Comparison of ENCODE assay signal across 1 cellular context in genomic region chr19:40778865-40779284, GRCh38.
TF ChIP-seq lines count a peak whose summit lies in the region.

No MANE protein-coding gene starts in this region.

TF ChIP-seq in K562, 482 proteins besides CTCF, POLR2A, EP300 and RAD21:
- 0 out of 2 replicates have a peak, but pooled peaks have one; percentile 62 for TF ChIP-seq SMARCE1 (IDR thresholded peaks at IDR 0.05)
- TF ChIP-seq PHF20 (IDR thresholded peaks at IDR 0.05; ENCODE audit: partially characterized antibody) = no peak
- TF ChIP-seq LEF1 (IDR thresholded peaks at IDR 0.05) = 0 out of 2 replicates have a peak, but pooled peaks have one; percentile 19
- TF ChIP-seq SMARCA4 (IDR thresholded peaks at IDR 0.05) = 0 out of 2 replicates have a peak, but pooled peaks have one; percentile 40
- no peak for TF ChIP-seq FOXK2 (conservative IDR thresholded peaks at IDR 0.05 in 1 of 2, IDR thresholded peaks at IDR 0.05 in 1 of 2; ENCODE audit: low read depth in 2 of 2)
- no peak; the same call in 1 of the 2 replicates for TF ChIP-seq HLTF (IDR thresholded peaks at IDR 0.05)
- 0 out of 2 replicates have a peak, but pooled peaks have one; percentile 20 for TF ChIP-seq ZC3H8 (IDR thresholded peaks at IDR 0.05)
- peak in 1 of 2 experiments; percentile 55 for TF ChIP-seq AFF1 (IDR thresholded peaks at IDR 0.05; ENCODE audit: low read depth in 1 of 2, partially characterized antibody in 2 of 2)
- TF ChIP-seq HDAC6 (IDR thresholded peaks at IDR 0.05; ENCODE audit: low read depth, low read length) = no peak
- TF ChIP-seq DPF2 (IDR thresholded peaks at IDR 0.05) = 0 out of 2 replicates have a peak, but pooled peaks have one; percentile 14
- TF ChIP-seq FOSL1 (tag; conservative IDR thresholded peaks at IDR 0.05) = peak; percentile 62
- no peak for TF ChIP-seq PRPF4 (IDR thresholded peaks at IDR 0.05; ENCODE audit: insufficient read depth, low read depth, low read length, poor library complexity, severe bottlenecking)
- TF ChIP-seq ARHGAP35 (IDR thresholded peaks at IDR 0.05; ENCODE audit: partially characterized antibody) = peak; percentile 31
- TF ChIP-seq GABPA (tag; conservative IDR thresholded peaks at IDR 0.05; ENCODE audit: low read depth) = no peak
- no peak for TF ChIP-seq GABPB1 (CRISPR knock-in tag; IDR thresholded peaks at IDR 0.05)
- TF ChIP-seq ZNF408 (CRISPR knock-in tag; IDR thresholded peaks at IDR 0.05; ENCODE audit: low read depth) = no peak
- 0 out of 2 replicates have a peak, but pooled peaks have one; percentile 22 for TF ChIP-seq SMARCC2 (IDR thresholded peaks at IDR 0.05; ENCODE audit: low read depth)
- TF ChIP-seq ZNF277 (CRISPR knock-in tag; IDR thresholded peaks at IDR 0.05; ENCODE audit: borderline replicate concordance) = no peak
- no peak for TF ChIP-seq TFAM (CRISPR knock-in tag; conservative IDR thresholded peaks at IDR 0.05)
- no peak for TF ChIP-seq RFX5 (IDR thresholded peaks at IDR 0.05; ENCODE audit: low read depth, low read length)
- TF ChIP-seq PRDM10 (IDR thresholded peaks at IDR 0.05; ENCODE audit: partially characterized antibody) = no peak
- TF ChIP-seq JUND (IDR thresholded peaks at IDR 0.05; ENCODE audit: borderline replicate concordance, low read depth, low read length) = peak; percentile 57; the same call in 1 of the 2 replicates
- TF ChIP-seq JUND (tag; IDR thresholded peaks at IDR 0.05; ENCODE audit: borderline replicate concordance, low read depth, low read length) = peak; percentile 20; the same call in 1 of the 3 replicates
- TF ChIP-seq JUN (IDR thresholded peaks at IDR 0.05; ENCODE audit: borderline replicate concordance, low read depth, low read length) = 0 out of 2 replicates have a peak, but pooled peaks have one; percentile 24
- no peak for TF ChIP-seq JUN (CRISPR knock-in tag; IDR thresholded peaks at IDR 0.05; ENCODE audit: borderline replicate concordance)
- TF ChIP-seq HDAC1 (IDR thresholded peaks at IDR 0.05) = peak in 1 of 2 experiments; percentile 5; a peak in 1 of 4 replicates
- no peak for TF ChIP-seq NR2F6 (CRISPR knock-in tag; IDR thresholded peaks at IDR 0.05)
- 0 out of 2 replicates have a peak, but pooled peaks have one; percentile 15 for TF ChIP-seq LARP7 (IDR thresholded peaks at IDR 0.05)
- TF ChIP-seq MXD1 (CRISPR knock-in tag; IDR thresholded peaks at IDR 0.05; ENCODE audit: borderline replicate concordance, poor library complexity, severe bottlenecking) = no peak
- peak; percentile 57 for TF ChIP-seq ARID1B (IDR thresholded peaks at IDR 0.05)
- TF ChIP-seq DIDO1 (tag; IDR thresholded peaks at IDR 0.05; ENCODE audit: low read depth) = no peak
- no peak for TF ChIP-seq SMAD3 (CRISPR knock-in tag; conservative IDR thresholded peaks at IDR 0.05)
- TF ChIP-seq ATF6 (CRISPR knock-in tag; IDR thresholded peaks at IDR 0.05) = no peak
- TF ChIP-seq TRIM25 (IDR thresholded peaks at IDR 0.05; ENCODE audit: borderline replicate concordance) = 0 out of 2 replicates have a peak, but pooled peaks have one; percentile 58
- TF ChIP-seq POLR2AphosphoS5 (IDR thresholded peaks at IDR 0.05; ENCODE audit: control insufficient read depth, insufficient read depth, low read depth, low read length) = no peak
- peak; percentile 54 for TF ChIP-seq ATF3 (IDR thresholded peaks at IDR 0.05)
- TF ChIP-seq ATF3 (CRISPR knock-in tag; conservative IDR thresholded peaks at IDR 0.05) = no peak
- no peak for TF ChIP-seq BCLAF1 (IDR thresholded peaks at IDR 0.05; ENCODE audit: borderline replicate concordance in 1 of 2, control insufficient read depth in 1 of 2, low read depth in 2 of 2, low read length in 1 of 2)
